Comparison of ENCODE assay signal across 14 cellular contexts in genomic region chr9:127057970-127058644, GRCh38.
A peak's percentile ranks its signal among the peaks of the same experiment; 100 is the strongest.
DNase-seq lines count a peak whose midpoint lies in the region; ATAC-seq and TF ChIP-seq lines count a peak whose summit lies in the region.
"Had no signal": no experiment of that assay in that cellular context is flagged by ENCODE, and none has a peak within 500 bp of the region (broad histone marks: within the 10 kb centered on the region; RNA-seq: fewer than 3 reads in every experiment).

No MANE protein-coding gene starts in this region.

- DNase-seq in stimulated activated naive CD8-positive, alpha-beta T cell treated with anti-CD3 and anti-CD28 coated beads, Interleukin-15, amount 100 ng/mL, for 72 hours: no peak
- DNase-seq in stimulated activated naive CD8-positive, alpha-beta T cell treated with anti-CD3 and anti-CD28 coated beads, Interleukin-15, Interleukin-2, amounts not matched to agents 100 U/mL and 50 U/mL, for 24 hours: no peak
- peak; percentile 87 for DNase-seq in globus pallidus (ENCODE audit: low spot score)
- peak in 39 of 56 donors; percentile 11 to 80 (median 43) for DNase-seq in nucleus accumbens (lab: John Stamatoyannopoulos, UW)
- DNase-seq in vagina (ENCODE audit: extremely low spot score in 2 of 2): peak; percentile 67 to 81
- DNase-seq in NAMALWA (ENCODE audit: low spot score): no peak
- DNase-seq in HuH-7 (ENCODE audit: low spot score): no peak
- no peak for DNase-seq in mucosa of gallbladder (ENCODE audit: low spot score)
- DNase-seq: ACHN; activated CD4-positive, alpha-beta T cell treated with anti-CD3 and anti-CD28 coated beads for 48 hours; DMS153; NCI-H2081 treated with DMSO at 0.1 percent for 48 hours had no signal

- H3K4me1 ChIP-seq in vagina: peaks cover 38% of the 10 kb centered on the region

- no peaks in the 10 kb centered on the region for H3K27me3 ChIP-seq in vagina

- no peak overlapping the region for H3K4me3 Mint-ChIP-seq in stimulated activated naive CD8-positive, alpha-beta T cell treated with anti-CD3 and anti-CD28 coated beads, Interleukin-15, amount 100 ng/mL, for 72 hours

- no peak overlapping the region for H3K4me3 ChIP-seq in vagina

- no peaks in the 10 kb centered on the region for H3K36me3 ChIP-seq in vagina

- H3K9me3 Mint-ChIP-seq in stimulated activated naive CD8-positive, alpha-beta T cell treated with anti-CD3 and anti-CD28 coated beads, Interleukin-15, amount 100 ng/mL, for 72 hours: no peaks in the 10 kb centered on the region

- intact Hi-C loops in vagina (cut with DNase I): no loop called here

- H3K9me3 ChIP-seq in vagina: no peaks in the 10 kb centered on the region

- TF ChIP-seq CTCF in vagina (IDR thresholded peaks at IDR 0.05): no peak

- H3K4me1 Mint-ChIP-seq in stimulated activated naive CD8-positive, alpha-beta T cell treated with anti-CD3 and anti-CD28 coated beads, Interleukin-15, amount 100 ng/mL, for 72 hours: peaks cover 4% of the 10 kb centered on the region

- no peak for TF ChIP-seq POLR2A in vagina (IDR thresholded peaks at IDR 0.05)

- no peak for ATAC-seq in stimulated activated naive CD8-positive, alpha-beta T cell treated with anti-CD3 and anti-CD28 coated beads, Interleukin-15, amount 100 ng/mL, for 72 hours
- ATAC-seq in stimulated activated naive CD8-positive, alpha-beta T cell treated with anti-CD3 and anti-CD28 coated beads, Interleukin-15, Interleukin-2, amounts not matched to agents 100 U/mL and 50 U/mL, for 24 hours: no peak
- ATAC-seq: HCT116, left lobe of liver had no signal

- H3K27me3 Mint-ChIP-seq in stimulated activated naive CD8-positive, alpha-beta T cell treated with anti-CD3 and anti-CD28 coated beads, Interleukin-15, amount 100 ng/mL, for 72 hours: no peaks in the 10 kb centered on the region

- H3K27ac ChIP-seq in vagina: peak overlapping the region; percentile 34

- H3K27ac Mint-ChIP-seq in stimulated activated naive CD8-positive, alpha-beta T cell treated with anti-CD3 and anti-CD28 coated beads, Interleukin-15, amount 100 ng/mL, for 72 hours: peak overlapping the region; percentile 2 to 82

Comparison
In these comparisons a context has a peak if more than half of its experiments do, and no peak if none do; other contexts are left out.
1. DNase-seq: peak in globus pallidus (single experiment), nucleus accumbens (39 of 56) and vagina (2 of 2); none in stimulated activated naive CD8-positive, alpha-beta T cell treated with anti-CD3 and anti-CD28 coated beads, Interleukin-15, amount 100 ng/mL, for 72 hours (0 of 2), stimulated activated naive CD8-positive, alpha-beta T cell treated with anti-CD3 and anti-CD28 coated beads, Interleukin-15, Interleukin-2, amounts not matched to agents 100 U/mL and 50 U/mL, for 24 hours (single experiment), NAMALWA (single experiment), HuH-7 (single experiment) and mucosa of gallbladder (single experiment).